ENCODE assay signal across 25 cellular contexts in genomic region chr3:160857476-160857875, GRCh38.
"Had no signal": no experiment of that assay in that cellular context is flagged by ENCODE, and none has a peak within 500 bp of the region (broad histone marks: within the 10 kb centered on the region; RNA-seq: fewer than 3 reads in every experiment).

No MANE protein-coding gene starts in this region.

- H3K36me3 ChIP-seq: colonic mucosa, esophagus muscularis mucosa, esophagus squamous epithelium, gastrocnemius medialis, gastroesophageal sphincter, heart left ventricle, heart right ventricle had no signal

- H3K27me3 ChIP-seq: colonic mucosa, dorsolateral prefrontal cortex, esophagus muscularis mucosa, esophagus squamous epithelium, foreskin keratinocyte, gastrocnemius medialis, gastroesophageal sphincter, heart left ventricle, heart right ventricle, hepatocyte had no signal

- H2AFZ ChIP-seq: hepatocyte had no signal

- H3K27me3 Mint-ChIP-seq: dendritic cell treated with granulocyte-macrophage colony-stimulating factor and Interleukin-4, amounts not matched to agents 40 ng/mL and 50 ng/mL, for 4 days; effector memory CD8-positive, alpha-beta T cell had no signal

- H3K27ac Mint-ChIP-seq: dendritic cell treated with granulocyte-macrophage colony-stimulating factor and Interleukin-4, amounts not matched to agents 40 ng/mL and 50 ng/mL, for 4 days; effector memory CD8-positive, alpha-beta T cell; endodermal cell had no signal

- H3K4me2 ChIP-seq: hepatocyte had no signal

- H3K79me2 ChIP-seq: hepatocyte had no signal

- H3K4me1 Mint-ChIP-seq: endodermal cell had no signal

- ATAC-seq: effector memory CD8-positive, alpha-beta T cell; esophagus mucosa; foreskin keratinocyte; gastrocnemius medialis; gastroesophageal sphincter; heart left ventricle; heart right ventricle had no signal

- H3K27ac ChIP-seq: colonic mucosa, coronary artery, dorsolateral prefrontal cortex, epithelial cell of prostate, esophagus muscularis mucosa, esophagus squamous epithelium, foreskin keratinocyte, gastrocnemius medialis, gastroesophageal sphincter, heart left ventricle, heart right ventricle, hepatocyte had no signal

- DNase-seq: colonic mucosa; cortex of kidney; dermis blood vessel endothelial cell; dorsolateral prefrontal cortex; effector CD4-positive, alpha-beta T cell; effector CD8-positive, alpha-beta T cell; effector memory CD4-positive, alpha-beta T cell; effector memory CD8-positive, alpha-beta T cell; endodermal cell; erythroblast; esophagus squamous epithelium; foreskin fibroblast; foreskin keratinocyte; gastrocnemius medialis; head of caudate nucleus; heart left ventricle; heart right ventricle; hippocampal formation had no signal

- H3K4me3 Mint-ChIP-seq: dendritic cell treated with granulocyte-macrophage colony-stimulating factor and Interleukin-4, amounts not matched to agents 40 ng/mL and 50 ng/mL, for 4 days; effector memory CD8-positive, alpha-beta T cell; endodermal cell had no signal

- H3K4me1 ChIP-seq: colonic mucosa, esophagus squamous epithelium, foreskin keratinocyte had no signal

- H3K4me3 ChIP-seq: colonic mucosa, coronary artery, dorsolateral prefrontal cortex, esophagus muscularis mucosa, esophagus squamous epithelium, gastrocnemius medialis, gastroesophageal sphincter, heart left ventricle, heart right ventricle, hepatocyte had no signal

- H3K9me3 Mint-ChIP-seq: endodermal cell had no signal
